In the genomic region with DNA sequence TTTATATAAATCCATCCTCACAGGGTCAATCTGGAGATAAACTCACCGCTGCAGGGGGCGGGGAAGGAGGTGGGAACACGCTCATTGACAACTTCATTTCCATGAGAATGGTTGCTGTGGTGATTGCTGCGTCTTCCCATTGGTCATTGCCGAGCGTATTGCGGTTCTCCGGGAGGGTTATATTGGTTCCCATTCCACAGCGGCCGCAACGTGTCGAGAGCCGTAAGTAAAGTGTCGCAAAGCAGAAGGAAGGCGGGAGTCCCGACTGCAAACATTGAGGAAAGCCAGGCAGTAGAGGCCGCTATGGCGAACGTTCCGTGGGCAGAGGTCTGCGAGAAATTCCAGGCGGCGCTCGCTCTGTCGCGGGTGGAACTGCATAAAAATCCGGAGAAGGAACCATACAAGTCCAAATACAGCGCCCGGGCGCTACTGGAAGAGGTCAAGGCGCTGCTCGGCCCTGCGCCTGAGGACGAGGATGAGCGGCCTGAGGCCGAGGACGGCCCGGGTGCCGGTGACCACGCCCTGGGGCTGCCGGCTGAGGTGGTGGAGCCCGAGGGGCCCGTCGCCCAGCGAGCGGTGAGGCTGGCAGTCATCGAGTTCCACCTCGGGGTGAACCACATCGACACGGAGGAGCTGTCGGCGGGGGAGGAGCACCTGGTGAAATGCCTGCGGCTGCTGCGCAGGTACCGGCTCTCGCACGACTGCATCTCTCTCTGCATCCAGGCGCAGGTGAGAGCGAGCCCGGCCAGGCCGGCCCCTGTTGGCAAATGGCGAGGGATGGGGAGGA, we compare ENCODE assay signal across 1 cellular context.
TF ChIP-seq lines count a peak whose summit lies in the region.

A gene with protein sequence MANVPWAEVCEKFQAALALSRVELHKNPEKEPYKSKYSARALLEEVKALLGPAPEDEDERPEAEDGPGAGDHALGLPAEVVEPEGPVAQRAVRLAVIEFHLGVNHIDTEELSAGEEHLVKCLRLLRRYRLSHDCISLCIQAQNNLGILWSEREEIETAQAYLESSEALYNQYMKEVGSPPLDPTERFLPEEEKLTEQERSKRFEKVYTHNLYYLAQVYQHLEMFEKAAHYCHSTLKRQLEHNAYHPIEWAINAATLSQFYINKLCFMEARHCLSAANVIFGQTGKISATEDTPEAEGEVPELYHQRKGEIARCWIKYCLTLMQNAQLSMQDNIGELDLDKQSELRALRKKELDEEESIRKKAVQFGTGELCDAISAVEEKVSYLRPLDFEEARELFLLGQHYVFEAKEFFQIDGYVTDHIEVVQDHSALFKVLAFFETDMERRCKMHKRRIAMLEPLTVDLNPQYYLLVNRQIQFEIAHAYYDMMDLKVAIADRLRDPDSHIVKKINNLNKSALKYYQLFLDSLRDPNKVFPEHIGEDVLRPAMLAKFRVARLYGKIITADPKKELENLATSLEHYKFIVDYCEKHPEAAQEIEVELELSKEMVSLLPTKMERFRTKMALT (plus strand): TSS at position 274 of the 787 bp plus-strand sequence. CDS start 30 bp downstream, at position 304.

TF ChIP-seq in HepG2, 621 proteins besides CTCF, POLR2A, EP300 and RAD21 (continued from another document and continues in another):
- TF ChIP-seq ETV5 (CRISPR knock-in tag; IDR thresholded peaks at IDR 0.05; ENCODE audit: borderline replicate concordance): 0 out of 2 replicates have a peak, but pooled peaks have one; percentile 36
- TF ChIP-seq SMYD3 (CRISPR knock-in tag; IDR thresholded peaks at IDR 0.05): peak; percentile 76; the same call in 1 of the 2 replicates
- TF ChIP-seq, protein P1, sequence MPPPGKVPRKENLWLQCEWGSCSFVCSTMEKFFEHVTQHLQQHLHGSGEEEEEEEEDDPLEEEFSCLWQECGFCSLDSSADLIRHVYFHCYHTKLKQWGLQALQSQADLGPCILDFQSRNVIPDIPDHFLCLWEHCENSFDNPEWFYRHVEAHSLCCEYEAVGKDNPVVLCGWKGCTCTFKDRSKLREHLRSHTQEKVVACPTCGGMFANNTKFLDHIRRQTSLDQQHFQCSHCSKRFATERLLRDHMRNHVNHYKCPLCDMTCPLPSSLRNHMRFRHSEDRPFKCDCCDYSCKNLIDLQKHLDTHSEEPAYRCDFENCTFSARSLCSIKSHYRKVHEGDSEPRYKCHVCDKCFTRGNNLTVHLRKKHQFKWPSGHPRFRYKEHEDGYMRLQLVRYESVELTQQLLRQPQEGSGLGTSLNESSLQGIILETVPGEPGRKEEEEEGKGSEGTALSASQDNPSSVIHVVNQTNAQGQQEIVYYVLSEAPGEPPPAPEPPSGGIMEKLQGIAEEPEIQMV (CRISPR knock-in tag; IDR thresholded peaks at IDR 0.05; ENCODE audit: low read depth): no peak
- TF ChIP-seq NR3C1 (CRISPR knock-in tag; IDR thresholded peaks at IDR 0.05): no peak
- TF ChIP-seq, protein P2, sequence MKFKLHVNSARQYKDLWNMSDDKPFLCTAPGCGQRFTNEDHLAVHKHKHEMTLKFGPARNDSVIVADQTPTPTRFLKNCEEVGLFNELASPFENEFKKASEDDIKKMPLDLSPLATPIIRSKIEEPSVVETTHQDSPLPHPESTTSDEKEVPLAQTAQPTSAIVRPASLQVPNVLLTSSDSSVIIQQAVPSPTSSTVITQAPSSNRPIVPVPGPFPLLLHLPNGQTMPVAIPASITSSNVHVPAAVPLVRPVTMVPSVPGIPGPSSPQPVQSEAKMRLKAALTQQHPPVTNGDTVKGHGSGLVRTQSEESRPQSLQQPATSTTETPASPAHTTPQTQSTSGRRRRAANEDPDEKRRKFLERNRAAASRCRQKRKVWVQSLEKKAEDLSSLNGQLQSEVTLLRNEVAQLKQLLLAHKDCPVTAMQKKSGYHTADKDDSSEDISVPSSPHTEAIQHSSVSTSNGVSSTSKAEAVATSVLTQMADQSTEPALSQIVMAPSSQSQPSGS (CRISPR knock-in tag; IDR thresholded peaks at IDR 0.05): no peak; the same call in 1 of the 2 replicates
- peak; percentile 48 for TF ChIP-seq ZFP1 (CRISPR knock-in tag; IDR thresholded peaks at IDR 0.05)
- no peak for TF ChIP-seq ZNF782 (CRISPR knock-in tag; IDR thresholded peaks at IDR 0.05; ENCODE audit: borderline replicate concordance)
- TF ChIP-seq, protein P3, sequence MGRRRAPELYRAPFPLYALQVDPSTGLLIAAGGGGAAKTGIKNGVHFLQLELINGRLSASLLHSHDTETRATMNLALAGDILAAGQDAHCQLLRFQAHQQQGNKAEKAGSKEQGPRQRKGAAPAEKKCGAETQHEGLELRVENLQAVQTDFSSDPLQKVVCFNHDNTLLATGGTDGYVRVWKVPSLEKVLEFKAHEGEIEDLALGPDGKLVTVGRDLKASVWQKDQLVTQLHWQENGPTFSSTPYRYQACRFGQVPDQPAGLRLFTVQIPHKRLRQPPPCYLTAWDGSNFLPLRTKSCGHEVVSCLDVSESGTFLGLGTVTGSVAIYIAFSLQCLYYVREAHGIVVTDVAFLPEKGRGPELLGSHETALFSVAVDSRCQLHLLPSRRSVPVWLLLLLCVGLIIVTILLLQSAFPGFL (CRISPR knock-in tag; IDR thresholded peaks at IDR 0.05): no peak
- TF ChIP-seq KLF16 (CRISPR knock-in tag; IDR thresholded peaks at IDR 0.05): peak in 1 of 2 experiments; percentile 90; a peak in 2 of 4 replicates
- TF ChIP-seq PHF21A (CRISPR knock-in tag; IDR thresholded peaks at IDR 0.05): peak; percentile 64; the same call in 1 of the 2 replicates
- TF ChIP-seq, protein P4, sequence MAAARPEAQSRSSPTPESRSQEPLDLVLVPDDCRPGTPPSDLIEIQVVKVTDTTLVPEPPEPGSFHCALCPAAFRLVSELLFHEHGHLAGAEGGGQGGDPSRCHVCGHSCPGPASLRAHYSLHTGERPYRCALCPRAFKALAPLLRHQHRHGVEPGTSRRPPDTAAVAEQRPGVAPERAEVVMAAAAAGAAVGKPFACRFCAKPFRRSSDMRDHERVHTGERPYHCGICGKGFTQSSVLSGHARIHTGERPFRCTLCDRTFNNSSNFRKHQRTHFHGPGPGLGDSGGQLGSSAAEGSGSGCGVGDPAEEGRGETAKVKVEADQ (CRISPR knock-in tag; IDR thresholded peaks at IDR 0.05; ENCODE audit: borderline replicate concordance): no peak
- TF ChIP-seq ZNF337 (CRISPR knock-in tag; IDR thresholded peaks at IDR 0.05; ENCODE audit: borderline replicate concordance, low read depth): no peak
- no peak for TF ChIP-seq ZNF629 (CRISPR knock-in tag; conservative IDR thresholded peaks at IDR 0.05)
- TF ChIP-seq, protein P5, sequence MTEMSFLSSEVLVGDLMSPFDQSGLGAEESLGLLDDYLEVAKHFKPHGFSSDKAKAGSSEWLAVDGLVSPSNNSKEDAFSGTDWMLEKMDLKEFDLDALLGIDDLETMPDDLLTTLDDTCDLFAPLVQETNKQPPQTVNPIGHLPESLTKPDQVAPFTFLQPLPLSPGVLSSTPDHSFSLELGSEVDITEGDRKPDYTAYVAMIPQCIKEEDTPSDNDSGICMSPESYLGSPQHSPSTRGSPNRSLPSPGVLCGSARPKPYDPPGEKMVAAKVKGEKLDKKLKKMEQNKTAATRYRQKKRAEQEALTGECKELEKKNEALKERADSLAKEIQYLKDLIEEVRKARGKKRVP (CRISPR knock-in tag; IDR thresholded peaks at IDR 0.05): no peak
- TF ChIP-seq SAP130 (CRISPR knock-in tag; IDR thresholded peaks at IDR 0.05; ENCODE audit: low read depth): peak; percentile 95
- TF ChIP-seq CCDC6 (CRISPR knock-in tag; IDR thresholded peaks at IDR 0.05): peak; percentile 48; the same call in 1 of the 2 replicates
- no peak for TF ChIP-seq HNF4G (IDR thresholded peaks at IDR 0.05; ENCODE audit: borderline replicate concordance, low read depth, low read length)
- no peak for TF ChIP-seq HNF4G (CRISPR knock-in tag; IDR thresholded peaks at IDR 0.05; ENCODE audit: borderline replicate concordance, low read depth)
- TF ChIP-seq GLI4 (CRISPR knock-in tag; IDR thresholded peaks at IDR 0.05; ENCODE audit: borderline replicate concordance): 0 out of 2 replicates have a peak, but pooled peaks have one; percentile 79
- TF ChIP-seq ZNF619 (CRISPR knock-in tag; IDR thresholded peaks at IDR 0.05): 0 out of 2 replicates have a peak, but pooled peaks have one; percentile 27
- no peak for TF ChIP-seq ZNF562 (CRISPR knock-in tag; IDR thresholded peaks at IDR 0.05; ENCODE audit: borderline replicate concordance)
- no peak for TF ChIP-seq RXRB (CRISPR knock-in tag; IDR thresholded peaks at IDR 0.05; ENCODE audit: borderline replicate concordance)
- no peak for TF ChIP-seq STAT5B (CRISPR knock-in tag; IDR thresholded peaks at IDR 0.05)
- no peak for TF ChIP-seq ZNF781 (CRISPR knock-in tag; IDR thresholded peaks at IDR 0.05; ENCODE audit: borderline replicate concordance, not compliant biosample characterization)
- no peak for TF ChIP-seq NFE2 (CRISPR knock-in tag; IDR thresholded peaks at IDR 0.05)
- TF ChIP-seq ZNF232 (CRISPR knock-in tag; IDR thresholded peaks at IDR 0.05; ENCODE audit: borderline replicate concordance): no peak
- TF ChIP-seq, protein P6, sequence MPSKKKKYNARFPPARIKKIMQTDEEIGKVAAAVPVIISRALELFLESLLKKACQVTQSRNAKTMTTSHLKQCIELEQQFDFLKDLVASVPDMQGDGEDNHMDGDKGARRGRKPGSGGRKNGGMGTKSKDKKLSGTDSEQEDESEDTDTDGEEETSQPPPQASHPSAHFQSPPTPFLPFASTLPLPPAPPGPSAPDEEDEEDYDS (CRISPR knock-in tag; IDR thresholded peaks at IDR 0.05): peak; percentile 78
- TF ChIP-seq POLR2AphosphoS2 (IDR thresholded peaks at IDR 0.05; ENCODE audit: low read depth, low read length): no peak
- no peak for TF ChIP-seq ZNF251 (CRISPR knock-in tag; IDR thresholded peaks at IDR 0.05)
- TF ChIP-seq ZNF546 (CRISPR knock-in tag; conservative IDR thresholded peaks at IDR 0.05): peak; percentile 57; the same call in 1 of the 2 replicates
- TF ChIP-seq RCOR2 (CRISPR knock-in tag; IDR thresholded peaks at IDR 0.05): peak; percentile 63
- no peak for TF ChIP-seq ZNF644 (CRISPR knock-in tag; IDR thresholded peaks at IDR 0.05; ENCODE audit: low read depth)
- no peak for TF ChIP-seq SRSF4 (IDR thresholded peaks at IDR 0.05; ENCODE audit: low read depth, low read length, poor library complexity, severe bottlenecking)
- TF ChIP-seq SNAI1 (CRISPR knock-in tag; IDR thresholded peaks at IDR 0.05; ENCODE audit: borderline replicate concordance): no peak
- TF ChIP-seq ZNF367 (CRISPR knock-in tag; IDR thresholded peaks at IDR 0.05; ENCODE audit: borderline replicate concordance): 0 out of 2 replicates have a peak, but pooled peaks have one; percentile 21
- no peak for TF ChIP-seq ZFAT (CRISPR knock-in tag; conservative IDR thresholded peaks at IDR 0.05)
- TF ChIP-seq, protein P7, sequence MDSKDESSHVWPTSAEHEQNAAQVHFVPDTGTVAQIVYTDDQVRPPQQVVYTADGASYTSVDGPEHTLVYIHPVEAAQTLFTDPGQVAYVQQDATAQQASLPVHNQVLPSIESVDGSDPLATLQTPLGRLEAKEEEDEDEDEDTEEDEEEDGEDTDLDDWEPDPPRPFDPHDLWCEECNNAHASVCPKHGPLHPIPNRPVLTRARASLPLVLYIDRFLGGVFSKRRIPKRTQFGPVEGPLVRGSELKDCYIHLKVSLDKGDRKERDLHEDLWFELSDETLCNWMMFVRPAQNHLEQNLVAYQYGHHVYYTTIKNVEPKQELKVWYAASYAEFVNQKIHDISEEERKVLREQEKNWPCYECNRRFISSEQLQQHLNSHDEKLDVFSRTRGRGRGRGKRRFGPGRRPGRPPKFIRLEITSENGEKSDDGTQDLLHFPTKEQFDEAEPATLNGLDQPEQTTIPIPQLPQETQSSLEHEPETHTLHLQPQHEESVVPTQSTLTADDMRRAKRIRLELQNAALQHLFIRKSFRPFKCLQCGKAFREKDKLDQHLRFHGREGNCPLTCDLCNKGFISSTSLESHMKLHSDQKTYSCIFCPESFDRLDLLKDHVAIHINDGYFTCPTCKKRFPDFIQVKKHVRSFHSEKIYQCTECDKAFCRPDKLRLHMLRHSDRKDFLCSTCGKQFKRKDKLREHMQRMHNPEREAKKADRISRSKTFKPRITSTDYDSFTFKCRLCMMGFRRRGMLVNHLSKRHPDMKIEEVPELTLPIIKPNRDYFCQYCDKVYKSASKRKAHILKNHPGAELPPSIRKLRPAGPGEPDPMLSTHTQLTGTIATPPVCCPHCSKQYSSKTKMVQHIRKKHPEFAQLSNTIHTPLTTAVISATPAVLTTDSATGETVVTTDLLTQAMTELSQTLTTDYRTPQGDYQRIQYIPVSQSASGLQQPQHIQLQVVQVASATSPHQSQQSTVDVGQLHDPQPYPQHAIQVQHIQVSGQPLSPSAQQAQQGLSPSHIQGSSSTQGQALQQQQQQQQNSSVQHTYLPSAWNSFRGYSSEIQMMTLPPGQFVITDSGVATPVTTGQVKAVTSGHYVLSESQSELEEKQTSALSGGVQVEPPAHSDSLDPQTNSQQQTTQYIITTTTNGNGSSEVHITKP (CRISPR knock-in tag; IDR thresholded peaks at IDR 0.05; ENCODE audit: low read depth): 0 out of 2 replicates have a peak, but pooled peaks have one; percentile 51
- no peak for TF ChIP-seq FOXA1 (IDR thresholded peaks at IDR 0.05)
- TF ChIP-seq FOXA1 (CRISPR knock-in tag; IDR thresholded peaks at IDR 0.05): 0 out of 2 replicates have a peak, but pooled peaks have one; percentile 4
- TF ChIP-seq SPEN (CRISPR knock-in tag; IDR thresholded peaks at IDR 0.05; ENCODE audit: low read depth): peak; percentile 55; the same call in 1 of the 2 replicates
- TF ChIP-seq CBX2 (IDR thresholded peaks at IDR 0.05; ENCODE audit: low read depth, low read length): no peak
- no peak for TF ChIP-seq CBX2 (CRISPR knock-in tag; IDR thresholded peaks at IDR 0.05; ENCODE audit: low read depth)
- TF ChIP-seq POLR2AphosphoS5 (IDR thresholded peaks at IDR 0.05; ENCODE audit: low read depth, low read length): peak; percentile 83
- peak; percentile 63 for TF ChIP-seq ZNF746 (CRISPR knock-in tag; IDR thresholded peaks at IDR 0.05)
- peak; percentile 66; the same call in 1 of the 2 replicates for TF ChIP-seq ARHGAP35 (CRISPR knock-in tag; IDR thresholded peaks at IDR 0.05; ENCODE audit: borderline replicate concordance)
- TF ChIP-seq, protein P8, sequence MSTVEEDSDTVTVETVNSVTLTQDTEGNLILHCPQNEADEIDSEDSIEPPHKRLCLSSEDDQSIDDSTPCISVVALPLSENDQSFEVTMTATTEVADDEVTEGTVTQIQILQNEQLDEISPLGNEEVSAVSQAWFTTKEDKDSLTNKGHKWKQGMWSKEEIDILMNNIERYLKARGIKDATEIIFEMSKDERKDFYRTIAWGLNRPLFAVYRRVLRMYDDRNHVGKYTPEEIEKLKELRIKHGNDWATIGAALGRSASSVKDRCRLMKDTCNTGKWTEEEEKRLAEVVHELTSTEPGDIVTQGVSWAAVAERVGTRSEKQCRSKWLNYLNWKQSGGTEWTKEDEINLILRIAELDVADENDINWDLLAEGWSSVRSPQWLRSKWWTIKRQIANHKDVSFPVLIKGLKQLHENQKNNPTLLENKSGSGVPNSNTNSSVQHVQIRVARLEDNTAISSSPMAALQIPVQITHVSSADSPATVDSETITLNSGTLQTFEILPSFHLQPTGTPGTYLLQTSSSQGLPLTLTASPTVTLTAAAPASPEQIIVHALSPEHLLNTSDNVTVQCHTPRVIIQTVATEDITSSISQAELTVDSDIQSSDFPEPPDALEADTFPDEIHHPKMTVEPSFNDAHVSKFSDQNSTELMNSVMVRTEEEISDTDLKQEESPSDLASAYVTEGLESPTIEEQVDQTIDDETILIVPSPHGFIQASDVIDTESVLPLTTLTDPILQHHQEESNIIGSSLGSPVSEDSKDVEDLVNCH (CRISPR knock-in tag; IDR thresholded peaks at IDR 0.05): no peak
- peak; percentile 81; the same call in 1 of the 2 replicates for TF ChIP-seq TARDBP (CRISPR knock-in tag; IDR thresholded peaks at IDR 0.05)
- no peak for TF ChIP-seq JUNB (CRISPR knock-in tag; IDR thresholded peaks at IDR 0.05; ENCODE audit: borderline replicate concordance)
- peak; percentile 74; the same call in 1 of the 2 replicates for TF ChIP-seq KDM5A (IDR thresholded peaks at IDR 0.05; ENCODE audit: borderline replicate concordance, low read length)
